Comparison of ENCODE assay signal across 8 cellular contexts in genomic region chr2:164599954-164600589, GRCh38. TPM values are rescaled to one million over a fixed set of nuclear protein-coding genes. Genes with fewer than 3 reads are reported as not detected.
A peak's percentile ranks its signal among the peaks of the same experiment; 100 is the strongest.
DNase-seq lines count a peak whose midpoint lies in the region; ATAC-seq and TF ChIP-seq lines count a peak whose summit lies in the region.

No MANE protein-coding gene starts in this region.

- no peaks in the 10 kb centered on the region for H3K4me1 ChIP-seq in RWPE2 (ENCODE audit: insufficient read depth, poor library complexity, severe bottlenecking)

- no peaks in the 10 kb centered on the region for H3K27me3 Mint-ChIP-seq in activated CD4-positive, alpha-beta T cell treated with anti-CD3 and anti-CD28 coated beads for 36 hours
- no peaks in the 10 kb centered on the region for H3K27me3 Mint-ChIP-seq in neural crest cell (ENCODE audit: low read depth)

- DNase-seq in activated CD4-positive, alpha-beta T cell treated with anti-CD3 and anti-CD28 coated beads for 36 hours: peak; percentile 38
- no peak for DNase-seq in activated CD4-positive, alpha-beta T cell treated with anti-CD3 and anti-CD28 coated beads for 1 hour
- peak; percentile 62 for DNase-seq in HEK293T (ENCODE audit: extremely low spot score)
- peak; percentile 46 for DNase-seq in LNCaP clone FGC (ENCODE audit: low read depth)
- DNase-seq in RWPE2 (ENCODE audit: low spot score): no peak
- peak; percentile 69 to 75 for DNase-seq in erythroblast (lab: John Stamatoyannopoulos, UW)
- peak; percentile 29 for DNase-seq in neural crest cell (ENCODE audit: low read depth, low spot score)
- no peak for DNase-seq in activated naive CD4-positive, alpha-beta T cell treated with anti-CD3 and anti-CD28 coated beads, Interleukin-2, amount 50 U/mL, for 16 hours

- no peak overlapping the region for H3K27ac Mint-ChIP-seq in activated CD4-positive, alpha-beta T cell treated with anti-CD3 and anti-CD28 coated beads for 36 hours
- H3K27ac Mint-ChIP-seq in neural crest cell (ENCODE audit: unreplicated experiment): no peak overlapping the region

- POLR2A ChIA-PET in activated CD4-positive, alpha-beta T cell treated with anti-CD3 and anti-CD28 coated beads for 36 hours (lab: Charles Lee): no interaction called here
- POLR2A ChIA-PET in HEK293T (lab: Yijun Ruan, JAX): no interaction called here

- H3K4me3 Mint-ChIP-seq in activated CD4-positive, alpha-beta T cell treated with anti-CD3 and anti-CD28 coated beads for 36 hours: no peak overlapping the region
- no peak overlapping the region for H3K4me3 Mint-ChIP-seq in neural crest cell

- intact Hi-C loops in activated CD4-positive, alpha-beta T cell treated with anti-CD3 and anti-CD28 coated beads for 36 hours (cut with DNase I, micrococcal nuclease): no loop called here

- H3K4me3 ChIP-seq in LNCaP clone FGC (ENCODE audit: low read depth, low read length) (no peak overlapping the region), RWPE2 (ENCODE audit: severe bottlenecking) (no peak overlapping the region)

- no peaks in the 10 kb centered on the region for H3K9me3 Mint-ChIP-seq in activated CD4-positive, alpha-beta T cell treated with anti-CD3 and anti-CD28 coated beads for 36 hours (ENCODE audit: low read depth)
- peaks cover 2% of the 10 kb centered on the region for H3K9me3 Mint-ChIP-seq in neural crest cell

- CTCF ChIA-PET in activated CD4-positive, alpha-beta T cell treated with anti-CD3 and anti-CD28 coated beads for 36 hours (lab: Charles Lee): interaction anchor here (0.6 to 1.8 kb wide), 3 partner anchors 24 to 198 kb away, joined by 3 to 5 read pairs (median 4); no protein-coding TSS in a partner anchor
- CTCF ChIA-PET in HEK293T (lab: Yijun Ruan, JAX): interaction anchor here (0.6 to 2.2 kb wide), 7 partner anchors 9 to 451 kb away, joined by 3 to 7 read pairs (median 3); no protein-coding TSS in a partner anchor

- no peaks in the 10 kb centered on the region for H3K9me3 ChIP-seq in RWPE2 (ENCODE audit: severe bottlenecking)

- peak; percentile 72 for ATAC-seq in activated CD4-positive, alpha-beta T cell treated with anti-CD3 and anti-CD28 coated beads for 36 hours
- ATAC-seq in RWPE2 (ENCODE audit: low read depth): peak; percentile 81

- no peaks in the 10 kb centered on the region for H3K36me3 ChIP-seq in RWPE2 (ENCODE audit: low read depth)

- no peaks in the 10 kb centered on the region for H3K36me3 Mint-ChIP-seq in activated CD4-positive, alpha-beta T cell treated with anti-CD3 and anti-CD28 coated beads for 36 hours (ENCODE audit: low read depth)
- H3K36me3 Mint-ChIP-seq in neural crest cell (ENCODE audit: low read depth): no peaks in the 10 kb centered on the region

- H3K27me3 ChIP-seq in RWPE2 (ENCODE audit: insufficient read depth, poor library complexity, severe bottlenecking): no peaks in the 10 kb centered on the region

- TF ChIP-seq CTCF in LNCaP clone FGC (IDR thresholded peaks at IDR 0.05; ENCODE audit: control insufficient read depth, extremely low read depth, insufficient read depth) (peak; percentile 98), RWPE2 (IDR thresholded peaks at IDR 0.05; ENCODE audit: poor library complexity, severe bottlenecking) (peak; percentile 87), neural crest cell (conservative IDR thresholded peaks at IDR 0.05) (peak; percentile 83)

- H3K4me1 Mint-ChIP-seq in activated CD4-positive, alpha-beta T cell treated with anti-CD3 and anti-CD28 coated beads for 36 hours: no peaks in the 10 kb centered on the region
- H3K4me1 Mint-ChIP-seq in neural crest cell: peaks cover 4% of the 10 kb centered on the region

- H3K27ac ChIP-seq in RWPE2 (ENCODE audit: poor library complexity, severe bottlenecking): no peak overlapping the region

- no peak for TF ChIP-seq POLR2A in erythroblast (IDR thresholded peaks at IDR 0.05; ENCODE audit: low read length)

TF ChIP-seq in HEK293T, 16 proteins besides CTCF, POLR2A, EP300 and RAD21:
- no peak for TF ChIP-seq BHLHE40 (IDR thresholded peaks at IDR 0.05; ENCODE audit: borderline replicate concordance)
- TF ChIP-seq HDGF (IDR thresholded peaks at IDR 0.05; ENCODE audit: borderline replicate concordance): no peak
- TF ChIP-seq FOXK2 (IDR thresholded peaks at IDR 0.05): no peak
- no peak for TF ChIP-seq NFRKB (IDR thresholded peaks at IDR 0.05)
- no peak for TF ChIP-seq TARDBP (IDR thresholded peaks at IDR 0.05)
- no peak for TF ChIP-seq ELF4 (IDR thresholded peaks at IDR 0.05)
- TF ChIP-seq PKNOX1 (IDR thresholded peaks at IDR 0.05): no peak
- no peak for TF ChIP-seq FOXM1 (IDR thresholded peaks at IDR 0.05; ENCODE audit: borderline replicate concordance)
- no peak for TF ChIP-seq ZNF384 (IDR thresholded peaks at IDR 0.05)
- no peak for TF ChIP-seq L3MBTL2 (conservative IDR thresholded peaks at IDR 0.05)
- TF ChIP-seq SUZ12 (IDR thresholded peaks at IDR 0.05): no peak
TF ChIP-seq in HEK293T: peak in this region for 0.

RNA-seq across cellular contexts. Expression of gene GRB14, which starts 21.2 kb away (rescaled TPM):
- total RNA-seq in activated CD4-positive, alpha-beta T cell treated with anti-CD3 and anti-CD28 coated beads for 36 hours: not detected
- total RNA-seq in neural crest cell: 0.82 and 0.93 TPM in 2 replicates

Comparison
In these comparisons a context has a peak if more than half of its experiments do, and no peak if none do; other contexts are left out.
1. DNase-seq: peak in activated CD4-positive, alpha-beta T cell treated with anti-CD3 and anti-CD28 coated beads for 36 hours (single experiment), HEK293T (single experiment), LNCaP clone FGC (single experiment), erythroblast (2 of 2) and neural crest cell (single experiment); none in activated CD4-positive, alpha-beta T cell treated with anti-CD3 and anti-CD28 coated beads for 1 hour (single experiment), RWPE2 (single experiment) and activated naive CD4-positive, alpha-beta T cell treated with anti-CD3 and anti-CD28 coated beads, Interleukin-2, amount 50 U/mL, for 16 hours (single experiment).
2. Peak in every context shown above with its lines, with median percentiles within 50 percentile points of each other: CTCF ChIP-seq.